8 cellular contexts compared by ENCODE assay signal in the genomic region with DNA sequence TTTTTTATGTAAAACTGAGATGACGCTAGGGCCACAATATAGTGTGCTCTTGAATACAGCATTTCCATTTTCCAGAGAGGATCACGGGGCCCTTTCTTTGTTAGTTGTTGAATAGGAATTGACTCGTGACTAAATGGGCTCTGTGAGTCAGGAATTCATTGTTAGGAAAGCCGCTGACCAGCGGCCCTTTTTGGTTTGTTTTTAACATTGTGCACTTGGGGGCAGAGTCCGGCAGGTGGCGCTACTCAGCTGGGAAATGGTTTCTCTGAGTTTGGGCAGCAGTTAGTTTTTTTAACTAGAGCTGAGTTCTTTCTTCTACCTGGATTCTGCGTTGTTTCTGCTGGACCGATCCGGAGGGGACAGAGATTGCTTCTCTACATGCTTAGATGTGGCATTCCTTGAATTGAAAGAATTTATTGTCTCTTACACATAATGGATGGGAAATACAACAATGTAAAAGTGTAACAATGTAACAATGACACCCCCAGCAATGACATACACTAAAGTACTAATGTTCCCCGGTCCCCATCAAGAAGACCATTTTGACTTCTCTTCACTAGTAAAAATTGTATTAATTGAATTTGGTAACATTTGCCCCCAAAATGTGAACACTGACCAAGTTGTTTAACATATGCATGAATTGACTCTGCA.
DNase-seq lines count a peak whose midpoint lies in the region; ATAC-seq, FAIRE-seq and TF ChIP-seq lines count a peak whose summit lies in the region.

No MANE protein-coding gene starts in this region.

- BruUV-seq in K562 (replicated peaks; lab: Mats Ljungman, UMichigan): no TSS peak

- TF ChIP-seq CTCF in LNCAP (IDR thresholded peaks at IDR 0.05) (peak; percentile 86), K562 (IDR thresholded peaks at IDR 0.05 in 2 of 3, conservative IDR thresholded peaks at IDR 0.05 in 1 of 3; ENCODE audit: insufficient read depth in 2 of 3, low read depth in 1 of 3, low read length in 3 of 3) (peak; percentile 65 to 83 (median 79)), keratinocyte (optimal IDR thresholded peaks at IDR 0.05 in 1 of 3, IDR thresholded peaks at IDR 0.05 in 1 of 3, conservative IDR thresholded peaks at IDR 0.05 in 1 of 3; ENCODE audit: extremely low read depth in 1 of 3, insufficient read depth in 2 of 3, low read length in 3 of 3) (peak; percentile 73 to 93 (median 88))

- peak; percentile 63 for FAIRE-seq in K562 (lab: Jason Lieb, UNC)
- FAIRE-seq in keratinocyte (lab: Jason Lieb, UNC): no peak

- in situ Hi-C loops in GM23248 (cut with MboI) (no loop called here), K562 (cut with MboI) (no loop called here)

- TF ChIP-seq EP300 in K562 (IDR thresholded peaks at IDR 0.05; ENCODE audit: low read length): no peak

- peak; percentile 74 to 86 for TF ChIP-seq RAD21 in K562 (CRISPR knock-in tag; conservative IDR thresholded peaks at IDR 0.05 in 1 of 2, IDR thresholded peaks at IDR 0.05 in 1 of 2)

- peak; percentile 77 for ATAC-seq in K562

- no peaks in the 10 kb centered on the region for H4K20me1 ChIP-seq in GM23248 (ENCODE audit: insufficient read depth)
- H4K20me1 ChIP-seq in K562 (replicated peaks; ENCODE audit: control insufficient read depth, insufficient read depth, low read length): no peaks in the 10 kb centered on the region
- H4K20me1 ChIP-seq in keratinocyte (ENCODE audit: control insufficient read depth, extremely low read depth, insufficient read depth, low read length): no peaks in the 10 kb centered on the region

- H3K4me1 ChIP-seq in GM23248 (ENCODE audit: insufficient read depth) (no peaks in the 10 kb centered on the region), K562 (replicated peaks in 1 of 2; ENCODE audit: control insufficient read depth in 2 of 2, insufficient read depth in 2 of 2, low read length in 2 of 2) (no peaks in the 10 kb centered on the region), keratinocyte (ENCODE audit: control insufficient read depth, extremely low read depth, insufficient read depth, low read length) (no peaks in the 10 kb centered on the region)

- H3K79me2 ChIP-seq in GM23248 (ENCODE audit: insufficient read depth) (no peaks in the 10 kb centered on the region), K562 (ENCODE audit: control insufficient read depth, insufficient read depth, low read length) (no peaks in the 10 kb centered on the region), keratinocyte (ENCODE audit: control insufficient read depth, insufficient read depth, low read length) (no peaks in the 10 kb centered on the region)

- no peak overlapping the region for H3K27ac ChIP-seq in GM23248
- H3K27ac ChIP-seq in K562 (ENCODE audit: extremely low read depth, low read depth, low read length): no peak overlapping the region
- H3K27ac ChIP-seq in keratinocyte (ENCODE audit: control insufficient read depth, insufficient read depth, low read length): no peak overlapping the region

- POLR2A ChIA-PET in K562 (lab: Yijun Ruan, JAX): no interaction called here

- no peak for TF ChIP-seq POLR2A in K562 (conservative IDR thresholded peaks at IDR 0.05)

- no peaks in the 10 kb centered on the region for H3F3A ChIP-seq in GM23248 (ENCODE audit: insufficient read depth)

- H3K36me3 ChIP-seq in GM23248 (ENCODE audit: low read depth) (no peaks in the 10 kb centered on the region), K562 (ENCODE audit: control insufficient read depth, insufficient read depth, low read length) (no peaks in the 10 kb centered on the region), keratinocyte (ENCODE audit: control insufficient read depth in 2 of 2, extremely low read depth in 1 of 2, insufficient read depth in 2 of 2, low read length in 2 of 2) (no peaks in the 10 kb centered on the region)

- H3K9ac ChIP-seq in GM23248 (no peak overlapping the region), K562 (ENCODE audit: insufficient read depth in 1 of 2, low read depth in 2 of 2, low read length in 2 of 2) (no peak overlapping the region), keratinocyte (ENCODE audit: control insufficient read depth, extremely low read depth, insufficient read depth, low read length) (no peak overlapping the region)

- no peaks in the 10 kb centered on the region for H3K9me3 ChIP-seq in GM23248 (ENCODE audit: low read depth)
- H3K9me3 ChIP-seq in K562 (replicated peaks; ENCODE audit: control insufficient read depth, insufficient read depth, low read depth, low read length): no peaks in the 10 kb centered on the region
- no peaks in the 10 kb centered on the region for H3K9me3 ChIP-seq in keratinocyte (ENCODE audit: control insufficient read depth, low read depth, low read length)

- WGBS in GM23248 (ENCODE audit: low coverage in 1 of 2, low lambda C conversion rate in 2 of 2, missing lambda C conversion rate in 2 of 2), 2 experiments: 6 to 8% methylated on average over 11 of the region's 11 CpGs
- WGBS in K562 (ENCODE audit: insufficient coverage, low coverage, missing lambda C conversion rate): 1% methylated on average over 11 of the region's 11 CpGs

- DNase-seq in GM04503 (ENCODE audit: low read depth): peak; percentile 1
- peak; percentile 78 for DNase-seq in GM23248
- peak; percentile 63 for DNase-seq in SK-N-DZ (ENCODE audit: low spot score)
- peak; percentile 39 to 56 (median 46) for DNase-seq in K562 (ENCODE audit: extremely low read depth in 1 of 4, low spot score in 3 of 4)
- no peak for DNase-seq in keratinocyte (ENCODE audit: low read depth, low spot score)
- peak; percentile 54 for DNase-seq in stimulated activated CD4-positive, alpha-beta T cell treated with anti-CD3 and anti-CD28 coated beads, Interleukin-4, amount 100 ng/mL, for 24 hours
- DNase-seq in NCI-H2227 (lab: John Stamatoyannopoulos, UW; ENCODE audit: unreplicated experiment): no peak

- H3K4me2 ChIP-seq in GM23248 (ENCODE audit: unreplicated experiment): no peak overlapping the region
- H3K4me2 ChIP-seq in K562 (ENCODE audit: insufficient read depth, low read length): no peak overlapping the region
- H3K4me2 ChIP-seq in keratinocyte (ENCODE audit: control insufficient read depth, extremely low read depth, insufficient read depth, low read depth, low read length): no peak overlapping the region

- H2AFZ ChIP-seq in GM23248: peak overlapping the region; percentile 38; the same call in 1 of the 2 replicates
- H2AFZ ChIP-seq in K562 (ENCODE audit: low read depth, low read length): no peak overlapping the region
- no peak overlapping the region for H2AFZ ChIP-seq in keratinocyte (ENCODE audit: control insufficient read depth, low read length)

- no peak overlapping the region for H3K4me3 ChIP-seq in GM23248
- H3K4me3 ChIP-seq in K562: no peak overlapping the region
- H3K4me3 ChIP-seq in keratinocyte (ENCODE audit: control insufficient read depth in 2 of 3, extremely low read depth in 1 of 3, insufficient read depth in 2 of 3, low read depth in 1 of 3, low read length in 3 of 3): no peak overlapping the region

- H3K9me1 ChIP-seq in K562 (ENCODE audit: control insufficient read depth, insufficient read depth, low read length) (no peaks in the 10 kb centered on the region), keratinocyte (ENCODE audit: control insufficient read depth, extremely low read depth, insufficient read depth, low read length) (no peaks in the 10 kb centered on the region)

- intact Hi-C loops in K562 (cut with micrococcal nuclease): loop anchor here (1.0 kb wide), 1 partner anchor 304 kb away; no protein-coding TSS in a partner anchor

- dilution Hi-C loops in keratinocyte (cut with MboI; ENCODE audit: extremely low pct_ligation_motif_present, low sequenced_read_pairs): no loop called here

- CTCF ChIA-PET in K562 (lab: Yijun Ruan, JAX; ENCODE audit: low intra/inter-chr PET ratio): interaction anchor here (0.6 to 0.7 kb wide), 2 partner anchors 14 to 301 kb away, joined by 3 to 4 read pairs; no protein-coding TSS in a partner anchor

- H3K9me2 ChIP-seq in GM23248 (ENCODE audit: insufficient read depth): no peaks in the 10 kb centered on the region

- H3K27me3 ChIP-seq in GM23248 (replicated peaks; ENCODE audit: insufficient read depth): no peaks in the 10 kb centered on the region
- H3K27me3 ChIP-seq in K562 (ENCODE audit: control insufficient read depth in 2 of 2, insufficient read depth in 2 of 2, low read length in 2 of 2): no peaks in the 10 kb centered on the region
- no peaks in the 10 kb centered on the region for H3K27me3 ChIP-seq in keratinocyte (ENCODE audit: control insufficient read depth, extremely low read depth, insufficient read depth, low read length)

TF ChIP-seq in K562, 482 proteins besides CTCF, POLR2A, EP300 and RAD21 (continues in another document):
- TF ChIP-seq FIP1L1 (IDR thresholded peaks at IDR 0.05; ENCODE audit: low read depth, low read length, poor library complexity, severe bottlenecking) (no peak), CBFA2T3 (IDR thresholded peaks at IDR 0.05) (no peak), CREM (IDR thresholded peaks at IDR 0.05; ENCODE audit: low read depth) (no peak), STAG1 (CRISPR knock-in tag; IDR thresholded peaks at IDR 0.05; ENCODE audit: borderline replicate concordance) (peak; percentile 65; the same call in 1 of the 2 replicates), SMC3 (conservative IDR thresholded peaks at IDR 0.05; ENCODE audit: insufficient read depth, low read depth, low read length) (peak; percentile 57), MTA3 (IDR thresholded peaks at IDR 0.05; ENCODE audit: borderline replicate concordance) (no peak), SNRNP70 (optimal IDR thresholded peaks at IDR 0.05; ENCODE audit: low read depth, low read length) (no peak), CBX8 (IDR thresholded peaks at IDR 0.05; ENCODE audit: borderline replicate concordance, extremely low read depth, low read depth, low read length, poor library complexity, severe bottlenecking) (no peak), HMG20B (CRISPR knock-in tag; IDR thresholded peaks at IDR 0.05) (no peak), CHD4 (IDR thresholded peaks at IDR 0.05; ENCODE audit: insufficient read depth, insufficient replicate concordance, low read depth, low read length, poor library complexity, severe bottlenecking) (no peak), NFYB (IDR thresholded peaks at IDR 0.05; ENCODE audit: extremely low read depth, insufficient read length) (no peak), C11orf30 (IDR thresholded peaks at IDR 0.05; ENCODE audit: low read depth) (no peak)
- TF ChIP-seq, protein P1, sequence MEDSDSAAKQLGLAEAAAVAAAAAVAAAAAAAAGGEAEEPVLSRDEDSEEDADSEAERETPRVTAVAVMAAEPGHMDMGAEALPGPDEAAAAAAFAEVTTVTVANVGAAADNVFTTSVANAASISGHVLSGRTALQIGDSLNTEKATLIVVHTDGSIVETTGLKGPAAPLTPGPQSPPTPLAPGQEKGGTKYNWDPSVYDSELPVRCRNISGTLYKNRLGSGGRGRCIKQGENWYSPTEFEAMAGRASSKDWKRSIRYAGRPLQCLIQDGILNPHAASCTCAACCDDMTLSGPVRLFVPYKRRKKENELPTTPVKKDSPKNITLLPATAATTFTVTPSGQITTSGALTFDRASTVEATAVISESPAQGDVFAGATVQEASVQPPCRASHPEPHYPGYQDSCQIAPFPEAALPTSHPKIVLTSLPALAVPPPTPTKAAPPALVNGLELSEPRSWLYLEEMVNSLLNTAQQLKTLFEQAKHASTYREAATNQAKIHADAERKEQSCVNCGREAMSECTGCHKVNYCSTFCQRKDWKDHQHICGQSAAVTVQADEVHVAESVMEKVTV (CRISPR knock-in tag; IDR thresholded peaks at IDR 0.05): peak; percentile 47; the same call in 1 of the 2 replicates

Comparison
In these comparisons a context has a peak if more than half of its experiments do, and no peak if none do; other contexts are left out.
1. DNase-seq: peak in GM04503 (single experiment), GM23248 (single experiment), SK-N-DZ (single experiment), K562 (4 of 4) and stimulated activated CD4-positive, alpha-beta T cell treated with anti-CD3 and anti-CD28 coated beads, Interleukin-4, amount 100 ng/mL, for 24 hours (single experiment); none in keratinocyte (single experiment) and NCI-H2227 (single experiment).
2. Peak in every context shown above with its lines, with median percentiles within 50 percentile points of each other: CTCF ChIP-seq.